In genomic region chr1:212500351-212500750, GRCh38 we compare ENCODE assay signal across 3 cellular contexts.
"Had no signal": no experiment of that assay in that cellular context is flagged by ENCODE, and none has a peak within 500 bp of the region (broad histone marks: within the 10 kb centered on the region; RNA-seq: fewer than 3 reads in every experiment).

No MANE protein-coding gene starts in this region.

- H3K27ac ChIP-seq: GM23248 had no signal

- H3K9ac ChIP-seq: GM23248 had no signal

- H3K4me3 ChIP-seq: GM23248 had no signal

- H3K4me3 Mint-ChIP-seq: H9, IgD-negative memory B cell had no signal

- H3K27ac Mint-ChIP-seq: H9, IgD-negative memory B cell had no signal

- DNase-seq: H9 had no signal

- H2AFZ ChIP-seq: GM23248 had no signal
